Comparison of ENCODE assay signal across 9 cellular contexts in the genomic region with DNA sequence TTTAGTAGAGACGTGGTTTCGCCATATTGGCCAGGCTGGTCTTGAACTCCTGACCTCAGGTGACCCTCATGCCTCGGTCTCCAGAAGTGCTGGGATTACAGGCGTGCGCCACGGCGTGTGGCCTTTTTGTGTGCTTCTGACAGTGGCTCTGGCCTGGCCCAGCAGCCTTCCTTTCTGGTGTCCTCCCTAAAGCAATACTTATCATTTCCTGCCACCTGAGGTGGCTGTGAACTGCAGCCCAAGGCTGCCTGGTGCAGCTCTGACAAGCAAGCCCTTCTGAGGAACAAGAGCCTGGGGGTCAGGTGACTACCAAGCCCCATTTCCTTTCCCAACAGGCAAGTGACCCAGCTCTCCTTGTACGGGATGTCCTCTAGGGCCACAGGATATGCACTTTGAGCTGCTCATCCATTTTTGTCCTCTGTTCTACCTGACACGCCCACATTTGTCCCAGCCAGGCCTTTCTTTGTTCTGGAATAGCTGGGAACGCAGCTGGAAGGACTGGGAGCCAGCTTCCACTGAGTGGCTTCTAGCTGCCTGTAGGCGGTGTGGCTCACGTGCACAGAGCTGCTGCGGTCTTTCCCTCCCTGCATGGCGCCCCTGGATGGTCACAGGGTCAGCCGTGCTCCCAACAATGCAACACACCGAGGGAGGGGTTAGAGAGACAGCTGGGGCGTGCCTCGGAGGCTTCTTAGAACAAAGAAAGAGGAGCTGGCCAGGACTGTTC. TPM values are rescaled to one million over a fixed set of nuclear protein-coding genes. Genes with fewer than 3 reads are reported as not detected.
DNase-seq lines count a peak whose midpoint lies in the region; ATAC-seq and TF ChIP-seq lines count a peak whose summit lies in the region.
"Had no signal": no experiment of that assay in that cellular context is flagged by ENCODE, and none has a peak within 500 bp of the region (broad histone marks: within the 10 kb centered on the region; RNA-seq: fewer than 3 reads in every experiment).

No MANE protein-coding gene starts in this region.

- peaks cover 0 to 37% (median 27%) of the 10 kb centered on the region in 11 experiments; a peak in 18 of 22 replicates for H3K36me3 ChIP-seq in BLaER1 treated with 17β-estradiol and CSF1 and Interleukin-3, amounts not matched to agents 10 nM and 100 nM
- peaks cover 32 to 55% of the 10 kb centered on the region in 2 experiments for H3K36me3 ChIP-seq in mesenchymal stem cell (ENCODE audit: control insufficient read depth in 1 of 2, insufficient read depth in 2 of 2, low read depth in 1 of 2, low read length in 2 of 2)

- H2AFZ ChIP-seq in mesenchymal stem cell (ENCODE audit: low read depth, low read length) = no peak overlapping the region

- intact Hi-C loops in posterior vena cava (cut with DNase I) = no loop called here

- no peak overlapping the region for H3K14ac ChIP-seq in mesenchymal stem cell (ENCODE audit: low read length in 2 of 2)

- H3K79me1 ChIP-seq in mesenchymal stem cell (replicated peaks; ENCODE audit: low read length, poor library complexity, severe bottlenecking) = no peaks in the 10 kb centered on the region

- no peak overlapping the region for H4K8ac ChIP-seq in mesenchymal stem cell (ENCODE audit: low read length)

- peak; percentile 18 for TF ChIP-seq CTCF in epithelial cell of esophagus (IDR thresholded peaks at IDR 0.05; ENCODE audit: insufficient read depth, low read depth, low read length, missing control alignments)

- no peak for ATAC-seq in GM18868 (IDR thresholded peaks at IDR 0.05; ENCODE audit: unreplicated experiment)
- no peak for ATAC-seq in HG03521 (IDR thresholded peaks at IDR 0.05; ENCODE audit: unreplicated experiment)

- no peak overlapping the region for H2BK5ac ChIP-seq in mesenchymal stem cell (ENCODE audit: low read depth, low read length, poor library complexity, severe bottlenecking)

- H3K9me3 ChIP-seq in BLaER1 treated with 17β-estradiol and CSF1 and Interleukin-3, amounts not matched to agents 10 nM and 100 nM (replicated peaks in 1 of 11) = no peaks in the 10 kb centered on the region
- no peaks in the 10 kb centered on the region for H3K9me3 ChIP-seq in mesenchymal stem cell (ENCODE audit: control insufficient read depth, low read length)

- peaks cover 34 to 45% (median 42%) of the 10 kb centered on the region in 10 experiments for H3K4me1 ChIP-seq in BLaER1 treated with 17β-estradiol and CSF1 and Interleukin-3, amounts not matched to agents 10 nM and 100 nM
- H3K4me1 ChIP-seq in mesenchymal stem cell (ENCODE audit: control insufficient read depth, insufficient read depth, low read depth, low read length) = peaks cover 20% of the 10 kb centered on the region

- H4K91ac ChIP-seq in mesenchymal stem cell (ENCODE audit: low read length) = peak overlapping the region; percentile 37

- H3K9ac ChIP-seq in BLaER1 treated with 17β-estradiol and CSF1 and Interleukin-3, amounts not matched to agents 10 nM and 100 nM = peak overlapping the region in 2 of 11 experiments; percentile 0 to 16; a peak in 2 of 22 replicates
- peak overlapping the region; percentile 15 for H3K9ac ChIP-seq in mesenchymal stem cell (ENCODE audit: low read length)

- peak overlapping the region in 9 of 11 experiments; percentile 2 to 41 (median 17); a peak in 11 of 22 replicates for H3K4me2 ChIP-seq in BLaER1 treated with 17β-estradiol and CSF1 and Interleukin-3, amounts not matched to agents 10 nM and 100 nM
- H3K4me2 ChIP-seq in mesenchymal stem cell (ENCODE audit: low read length, poor library complexity, severe bottlenecking) = no peak overlapping the region

- WGBS in mesenchymal stem cell = 87% methylated on average over 18 of the region's 18 CpGs

- no peak overlapping the region for H2BK15ac ChIP-seq in mesenchymal stem cell (ENCODE audit: low read depth, poor library complexity, severe bottlenecking)

- peak overlapping the region in 1 of 11 experiments; percentile 42; a peak in 1 of 22 replicates for H3K27ac ChIP-seq in BLaER1 treated with 17β-estradiol and CSF1 and Interleukin-3, amounts not matched to agents 10 nM and 100 nM
- H3K27ac ChIP-seq in mesenchymal stem cell (ENCODE audit: low read length, poor library complexity, severe bottlenecking) = no peak overlapping the region

- no peak overlapping the region for H3K4ac ChIP-seq in mesenchymal stem cell (ENCODE audit: low read depth in 1 of 2, low read length in 2 of 2)

- no peak overlapping the region for H3K23ac ChIP-seq in mesenchymal stem cell (ENCODE audit: low read length in 2 of 2)

- no peak overlapping the region for H2BK12ac ChIP-seq in mesenchymal stem cell (ENCODE audit: low read length in 2 of 2)

- no peak overlapping the region for H3K4me3 ChIP-seq in BLaER1 treated with 17β-estradiol and CSF1 and Interleukin-3, amounts not matched to agents 10 nM and 100 nM
- H3K4me3 ChIP-seq in epithelial cell of esophagus (ENCODE audit: low read length) (no peak overlapping the region), mesenchymal stem cell (ENCODE audit: insufficient read depth in 1 of 2, low read depth in 1 of 2, low read length in 2 of 2) (peak overlapping the region; percentile 28 to 29)

- H2BK120ac ChIP-seq in mesenchymal stem cell (ENCODE audit: low read depth, low read length) = no peak overlapping the region

- no peaks in the 10 kb centered on the region for H3K27me3 ChIP-seq in BLaER1 treated with 17β-estradiol and CSF1 and Interleukin-3, amounts not matched to agents 10 nM and 100 nM
- no peaks in the 10 kb centered on the region for H3K27me3 ChIP-seq in mesenchymal stem cell (ENCODE audit: control insufficient read depth in 1 of 2, insufficient read depth in 1 of 2, low read length in 2 of 2)

- H3K18ac ChIP-seq in mesenchymal stem cell (ENCODE audit: low read depth in 1 of 2, low read length in 2 of 2) = peak overlapping the region in 1 of 2 experiments; percentile 30

- no peak overlapping the region for H2AK5ac ChIP-seq in mesenchymal stem cell (ENCODE audit: low read length, severe bottlenecking)

- peaks cover 0 to 20% (median 0%) of the 10 kb centered on the region in 11 experiments; a peak in 1 of 22 replicates for H4K20me1 ChIP-seq in BLaER1 treated with 17β-estradiol and CSF1 and Interleukin-3, amounts not matched to agents 10 nM and 100 nM

- peak; percentile 71 for DNase-seq in NCI-H345 (lab: John Stamatoyannopoulos, UW)
- DNase-seq in epithelial cell of esophagus (ENCODE audit: low read depth) = peak; percentile 15
- DNase-seq in mesenchymal stem cell = no peak
- no peak for DNase-seq in islet precursor cell
- no peak for DNase-seq in posterior vena cava (ENCODE audit: low spot score)
- DNase-seq: EL had no signal

RNA-seq across cellular contexts. Expression of a gene that starts 12.3 kb away (rescaled TPM):
- 25.7 TPM for polyA plus RNA-seq in mesenchymal stem cell (2013, experiment 1 of 2)
- 25.8 TPM for polyA plus RNA-seq in mesenchymal stem cell (2013, experiment 2 of 2)
- total RNA-seq in posterior vena cava = 10 to 100 TPM; 11.8 to 13.0 TPM

Comparison
In these comparisons a context has a peak if more than half of its experiments do, and no peak if none do; other contexts are left out.
1. H3K4me3 ChIP-seq: peak in mesenchymal stem cell (2 of 2); none in BLaER1 treated with 17β-estradiol and CSF1 and Interleukin-3, amounts not matched to agents 10 nM and 100 nM (0 of 10) and epithelial cell of esophagus (single experiment).
2. DNase-seq: peak in NCI-H345 (single experiment) and epithelial cell of esophagus (single experiment); none in mesenchymal stem cell (single experiment), islet precursor cell (single experiment) and posterior vena cava (single experiment).